In genomic region chr7:102616507-102617125, GRCh38 we compare ENCODE assay signal across 8 cellular contexts. TPM values are rescaled to one million over a fixed set of nuclear protein-coding genes. Genes with fewer than 3 reads are reported as not detected.
DNase-seq lines count a peak whose midpoint lies in the region; ATAC-seq and TF ChIP-seq lines count a peak whose summit lies in the region.
"Not testable (repeated sequence)": the region's sequence is repeated elsewhere in the genome, so short reads cannot be mapped to it uniquely, and the experiment has no call there.

RASA4 (minus strand) TSS chr7:102616756; CDS start chr7:102616689, 67 bp downstream.

- intact Hi-C loops in activated CD8-positive, alpha-beta T cell treated with anti-CD3 and anti-CD28 coated beads for 36 hours (cut with micrococcal nuclease); left colon (cut with DNase I, micrococcal nuclease); gastrocnemius medialis (cut with DNase I; ENCODE audit: low total_unique reads): not testable (repeated sequence)

- not testable (repeated sequence) for H3K36me3 Mint-ChIP-seq in activated CD8-positive, alpha-beta T cell treated with anti-CD3 and anti-CD28 coated beads for 36 hours (ENCODE audit: low read depth)

- not testable (repeated sequence) for H3K9me3 ChIP-seq in gastrocnemius medialis

- H3K4me1 Mint-ChIP-seq in activated CD8-positive, alpha-beta T cell treated with anti-CD3 and anti-CD28 coated beads for 36 hours (ENCODE audit: low read depth), result not testable (repeated sequence)

- H3K4me3 Mint-ChIP-seq in activated CD8-positive, alpha-beta T cell treated with anti-CD3 and anti-CD28 coated beads for 36 hours, result not testable (repeated sequence)

- not testable (repeated sequence) for H2AFZ ChIP-seq in ACC112 (ENCODE audit: low read length, unreplicated experiment)

- not testable (repeated sequence) for H3K27me3 Mint-ChIP-seq in activated CD8-positive, alpha-beta T cell treated with anti-CD3 and anti-CD28 coated beads for 36 hours

- POLR2A ChIA-PET in activated CD8-positive, alpha-beta T cell treated with anti-CD3 and anti-CD28 coated beads for 36 hours (lab: Charles Lee), result not testable (repeated sequence)

- not testable (repeated sequence) for H3K27ac ChIP-seq in ACC112 (ENCODE audit: low read depth, low read length)
- peak within 1 kb of the TSS; percentile 74 to 85 (median 82) for H3K27ac ChIP-seq in gastrocnemius medialis

- not testable (repeated sequence) for H3K27me3 ChIP-seq in ACC112 (ENCODE audit: insufficient read depth, low read length); gastrocnemius medialis

- TF ChIP-seq POLR2A in gastrocnemius medialis (IDR thresholded peaks at IDR 0.05), result not testable (repeated sequence)

- DNase-seq in LNCaP clone FGC (ENCODE audit: low read depth), result not testable (repeated sequence)
- peak; percentile 62 for DNase-seq in activated CD8-positive, alpha-beta T cell treated with anti-CD3 and anti-CD28 coated beads for 36 hours
- DNase-seq in dermis blood vessel endothelial cell (peak; percentile 1), left colon (peak; percentile 38 to 57), gastrocnemius medialis (peak; percentile 46 to 53)

- not testable (repeated sequence) for H3K4me1 ChIP-seq in ACC112 (ENCODE audit: control insufficient read depth, insufficient read depth, low read length, unreplicated experiment); gastrocnemius medialis

- not testable (repeated sequence) for H3K9me3 Mint-ChIP-seq in activated CD8-positive, alpha-beta T cell treated with anti-CD3 and anti-CD28 coated beads for 36 hours

- ATAC-seq in GM18907 (IDR thresholded peaks at IDR 0.05; ENCODE audit: unreplicated experiment), result peak; percentile 62
- peak; percentile 82 for ATAC-seq in HG02798 (IDR thresholded peaks at IDR 0.05; ENCODE audit: poor library complexity, unreplicated experiment)
- peak; percentile 89 for ATAC-seq in activated CD8-positive, alpha-beta T cell treated with anti-CD3 and anti-CD28 coated beads for 36 hours
- peak; percentile 97 for ATAC-seq in left colon
- peak; percentile 15 to 21 for ATAC-seq in gastrocnemius medialis

- CTCF ChIA-PET in activated CD8-positive, alpha-beta T cell treated with anti-CD3 and anti-CD28 coated beads for 36 hours (lab: Charles Lee), result not testable (repeated sequence)

- not testable (repeated sequence) for H3K79me2 ChIP-seq in ACC112 (ENCODE audit: control insufficient read depth, insufficient read depth, low read length, unreplicated experiment)

- in situ Hi-C loops in gastrocnemius medialis (cut with MboI; ENCODE audit: low sequenced_read_pairs in 4 of 4), result not testable (repeated sequence)

- H3K36me3 ChIP-seq in ACC112 (ENCODE audit: insufficient read depth, low read length); gastrocnemius medialis: not testable (repeated sequence)

- H3K4me3 ChIP-seq in ACC112 (ENCODE audit: low read depth, low read length) (peak within 1 kb of the TSS; percentile 56; the same call in 1 of the 2 replicates), LNCaP clone FGC (ENCODE audit: low read depth, low read length) (0 out of 2 replicates have a peak within 1 kb of the TSS, but pooled peaks have one; percentile 21), gastrocnemius medialis (peak within 1 kb of the TSS; percentile 45 to 62 (median 59))

- H3K27ac Mint-ChIP-seq in activated CD8-positive, alpha-beta T cell treated with anti-CD3 and anti-CD28 coated beads for 36 hours, result not testable (repeated sequence)

- TF ChIP-seq CTCF in LNCaP clone FGC (IDR thresholded peaks at IDR 0.05; ENCODE audit: control insufficient read depth, extremely low read depth, insufficient read depth); activated CD8-positive, alpha-beta T cell treated with anti-CD3 and anti-CD28 coated beads for 36 hours (IDR thresholded peaks at IDR 0.05); gastrocnemius medialis (IDR thresholded peaks at IDR 0.05 in 4 of 5, conservative IDR thresholded peaks at IDR 0.05 in 1 of 5): not testable (repeated sequence)

RNA-seq across cellular contexts. Expression of gene RASA4, which starts in this region (rescaled TPM):
- total RNA-seq in activated CD8-positive, alpha-beta T cell treated with anti-CD3 and anti-CD28 coated beads for 36 hours, result 10 to 100 TPM; 92.6 to 95.1 TPM
- total RNA-seq in dermis blood vessel endothelial cell (30.4 and 38.3 TPM in 2 replicates), left colon (10 to 100 TPM; 16.7 to 31.9 TPM), gastrocnemius medialis (100 to 1,000 TPM in 3 of 4 donors, 10 to 100 TPM in 1; 52.4 to 329 (median 177) TPM)

Comparison
In these comparisons a context has a peak if more than half of its experiments do, and no peak if none do; other contexts are left out.
1. ATAC-seq: peak in every context shown above with its lines; median percentile 97 in left colon; 89 in activated CD8-positive, alpha-beta T cell treated with anti-CD3 and anti-CD28 coated beads for 36 hours; 82 in HG02798; 62 in GM18907; 18 in gastrocnemius medialis.